In genomic region chr3:15277861-15278260, GRCh38 we compare ENCODE assay signal across 21 cellular contexts.
"Had no signal": no experiment of that assay in that cellular context is flagged by ENCODE, and none has a peak within 500 bp of the region (broad histone marks: within the 10 kb centered on the region; RNA-seq: fewer than 3 reads in every experiment).

No MANE protein-coding gene starts in this region.

- H3K9me3 Mint-ChIP-seq: activated CD4-positive, alpha-beta memory T cell treated with anti-CD3 and anti-CD28 coated beads for 36 hours; activated naive CD8-positive, alpha-beta T cell treated with anti-CD3 and anti-CD28 coated beads, Interleukin-2, amount 10 ng/mL, durations not matched to agents 7 days and 5 days; endodermal cell; naive thymus-derived CD8-positive, alpha-beta T cell; T-cell had no signal

- H3K27me3 Mint-ChIP-seq: activated CD4-positive, alpha-beta memory T cell treated with anti-CD3 and anti-CD28 coated beads for 36 hours; memory B cell; naive thymus-derived CD8-positive, alpha-beta T cell; T-cell had no signal

- H3K9ac ChIP-seq: SK-N-SH had no signal

- ATAC-seq: gastroesophageal sphincter; left lung; mucosa of descending colon; naive thymus-derived CD8-positive, alpha-beta T cell; right cardiac atrium; T-cell had no signal

- H3K4me1 ChIP-seq: prostate gland had no signal

- DNase-seq: activated CD4-positive, alpha-beta memory T cell treated with anti-CD3 and anti-CD28 coated beads for 36 hours; activated CD4-positive, alpha-beta T cell treated with anti-CD3 and anti-CD28 coated beads for 1 hour; activated gamma-delta T cell; activated naive CD8-positive, alpha-beta T cell treated with anti-CD3 and anti-CD28 coated beads, Interleukin-2, amount 10 ng/mL, durations not matched to agents 7 days and 5 days; activated T-cell treated with anti-CD3 and anti-CD28 coated beads, Interleukin-2, amount 50 U/mL, for 48 hours; aorta; dermis blood vessel endothelial cell; endodermal cell; left lung; mucosa of descending colon; naive thymus-derived CD8-positive, alpha-beta T cell; occipital lobe; right cardiac atrium; SK-N-SH; T-cell; T1000 had no signal

- FAIRE-seq: keratinocyte, urothelium cell line had no signal

- H3K9me3 ChIP-seq: gastroesophageal sphincter, left lung, mucosa of descending colon, prostate gland, SK-N-SH had no signal

- H3K36me3 Mint-ChIP-seq: naive thymus-derived CD8-positive, alpha-beta T cell had no signal

- H3K27ac ChIP-seq: gastroesophageal sphincter, left lung, prostate gland had no signal

- H3K4me2 ChIP-seq: SK-N-SH had no signal

- H3K4me3 Mint-ChIP-seq: activated CD4-positive, alpha-beta memory T cell treated with anti-CD3 and anti-CD28 coated beads for 36 hours; activated naive CD8-positive, alpha-beta T cell treated with anti-CD3 and anti-CD28 coated beads, Interleukin-2, amount 10 ng/mL, durations not matched to agents 7 days and 5 days; endodermal cell; memory B cell; naive thymus-derived CD8-positive, alpha-beta T cell; T-cell had no signal

- H3K27me3 ChIP-seq: gastroesophageal sphincter, left lung had no signal

- H3K4me3 ChIP-seq: gastroesophageal sphincter, left lung, mucosa of descending colon, prostate gland had no signal

- H3K27ac Mint-ChIP-seq: activated CD4-positive, alpha-beta memory T cell treated with anti-CD3 and anti-CD28 coated beads for 36 hours; activated naive CD8-positive, alpha-beta T cell treated with anti-CD3 and anti-CD28 coated beads, Interleukin-2, amount 10 ng/mL, durations not matched to agents 7 days and 5 days; endodermal cell; memory B cell had no signal

- H3K36me3 ChIP-seq: gastroesophageal sphincter, left lung, prostate gland had no signal
